ENCODE assay signal across 8 cellular contexts in genomic region chr11:58573451-58574104, GRCh38. TPM values are rescaled to one million over a fixed set of nuclear protein-coding genes. Genes with fewer than 3 reads are reported as not detected.
DNase-seq lines count a peak whose midpoint lies in the region; ATAC-seq and TF ChIP-seq lines count a peak whose summit lies in the region.

No MANE protein-coding gene starts in this region.

- POLR2A ChIA-PET in WTC11 (lab: Charles Lee) = no interaction called here

- peak; percentile 44; the same call in 1 of the 2 replicates for TF ChIP-seq POLR2A in Raji (IDR thresholded peaks at IDR 0.05; ENCODE audit: insufficient read depth, low read depth, low read length)

- peak overlapping the region; percentile 99 for H3K4me3 Mint-ChIP-seq in activated naive CD8-positive, alpha-beta T cell
- no peak overlapping the region for H3K4me3 Mint-ChIP-seq in WTC11

- peaks cover 18% of the 10 kb centered on the region for H3K36me3 Mint-ChIP-seq in activated naive CD8-positive, alpha-beta T cell
- no peaks in the 10 kb centered on the region for H3K36me3 Mint-ChIP-seq in WTC11

- ATAC-seq in HG03103 (IDR thresholded peaks at IDR 0.05; ENCODE audit: low read depth, unreplicated experiment) (peak; percentile 26), WTC11 (no peak)

- H3K27ac Mint-ChIP-seq in activated naive CD8-positive, alpha-beta T cell = peak overlapping the region; percentile 100
- no peak overlapping the region for H3K27ac Mint-ChIP-seq in WTC11

- peaks cover 56% of the 10 kb centered on the region for H3K4me1 Mint-ChIP-seq in activated naive CD8-positive, alpha-beta T cell (ENCODE audit: low read depth)
- peaks cover 10% of the 10 kb centered on the region for H3K4me1 Mint-ChIP-seq in WTC11

- CTCF ChIA-PET in WTC11 (lab: Charles Lee) = no interaction called here

- TF ChIP-seq CTCF in GM13977 (IDR thresholded peaks at IDR 0.05; ENCODE audit: extremely low read depth, insufficient read depth, missing control alignments) (no peak), WTC11 (IDR thresholded peaks at IDR 0.05) (no peak)

- DNase-seq in GM13977 (ENCODE audit: low spot score) = peak; percentile 18
- peak; percentile 44 for DNase-seq in hepatic stellate cell (ENCODE audit: low spot score)
- DNase-seq in stimulated activated CD8-positive, alpha-beta memory T cell treated with anti-CD3 and anti-CD28 coated beads, Interleukin-12 subunit alpha, Interleukin-12 subunit beta, amount 100 ng/mL, for 1 hour (ENCODE audit: low read depth) = peak; percentile 35
- no peak for DNase-seq in WTC11 (ENCODE audit: low spot score)
- DNase-seq in NCI-H187 treated with DMSO at 0.1 percent for 48 hours (lab: John Stamatoyannopoulos, UW) = no peak

- H3K27me3 Mint-ChIP-seq in activated naive CD8-positive, alpha-beta T cell = no peaks in the 10 kb centered on the region
- H3K27me3 Mint-ChIP-seq in WTC11 (ENCODE audit: low read depth) = no peaks in the 10 kb centered on the region

- H3K9me3 Mint-ChIP-seq in activated naive CD8-positive, alpha-beta T cell (ENCODE audit: low read depth) = no peaks in the 10 kb centered on the region
- no peaks in the 10 kb centered on the region for H3K9me3 Mint-ChIP-seq in WTC11

- in situ Hi-C loops in GM13977 (cut with MboI; ENCODE audit: low pct_unique_long_range_greater_than_20kb, low sequenced_read_pairs, unreplicated experiment) = no loop called here

TF ChIP-seq in WTC11, 78 proteins besides CTCF, POLR2A, EP300 and RAD21:
- TF ChIP-seq FOXK1 (CRISPR knock-in tag; IDR thresholded peaks at IDR 0.05) (no peak), ZSCAN18 (CRISPR knock-in tag; IDR thresholded peaks at IDR 0.05) (no peak), E2F1 (CRISPR knock-in tag; IDR thresholded peaks at IDR 0.05) (no peak), E2F4 (CRISPR knock-in tag; IDR thresholded peaks at IDR 0.05; ENCODE audit: borderline replicate concordance, low read depth) (no peak)
TF ChIP-seq in WTC11: peak in this region for 0.

RNA-seq across cellular contexts. Expression of gene LPXN, which starts 2.1 kb away (rescaled TPM):
- total RNA-seq in WTC11 (2021) = 2.1 to 2.7 TPM (median 2.6 TPM) in 3 replicates

RNA-seq across cellular contexts. Expression of gene ZFP91, which starts 5.3 kb away (rescaled TPM):
- 27.0 to 29.0 TPM (median 28.1 TPM) in 3 replicates for total RNA-seq in WTC11 (2021)

RNA-seq across cellular contexts. Expression of gene CNTF, which starts 48.9 kb away (rescaled TPM):
- 0.55 to 1.6 TPM (median 0.82 TPM) in 3 replicates for total RNA-seq in WTC11 (2021)

Comparison
In these comparisons a context has a peak if more than half of its experiments do, and no peak if none do; other contexts are left out.
1. DNase-seq: peak in GM13977 (single experiment), hepatic stellate cell (single experiment) and stimulated activated CD8-positive, alpha-beta memory T cell treated with anti-CD3 and anti-CD28 coated beads, Interleukin-12 subunit alpha, Interleukin-12 subunit beta, amount 100 ng/mL, for 1 hour (single experiment); none in WTC11 (single experiment) and NCI-H187 treated with DMSO at 0.1 percent for 48 hours (single experiment).